ENCODE assay signal across 8 cellular contexts in the genomic region with DNA sequence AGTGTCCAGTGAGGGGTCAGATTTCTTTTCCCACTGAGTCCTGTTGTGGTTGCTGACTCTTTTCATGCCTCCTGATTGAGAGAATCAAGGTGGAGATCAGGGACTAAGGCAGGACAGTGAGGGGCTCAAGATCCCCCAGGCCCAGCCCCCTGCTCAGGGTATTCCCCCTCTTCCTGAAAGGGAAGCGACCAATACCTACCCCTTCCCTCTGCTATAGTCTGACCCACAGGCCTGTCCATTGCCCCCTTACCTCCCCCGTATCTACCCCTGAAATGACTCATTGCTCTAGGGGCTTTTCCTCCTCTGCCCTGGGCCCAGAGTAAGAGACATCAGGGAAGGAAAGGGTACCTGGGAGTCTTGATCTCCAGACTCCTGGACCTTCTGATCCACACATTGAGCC.
"Had no signal": no experiment of that assay in that cellular context is flagged by ENCODE, and none has a peak within 500 bp of the region (broad histone marks: within the 10 kb centered on the region; RNA-seq: fewer than 3 reads in every experiment).

No MANE protein-coding gene starts in this region.

- H3K27ac ChIP-seq: GM23248 had no signal

- H3K4me1 Mint-ChIP-seq: GM23338, H9 had no signal

- DNase-seq: GM23248, GOT3, H9, HCEC 1CT, HFFc6 had no signal

- H3K9me3 ChIP-seq: HAP-1 had no signal

- H3K4me3 Mint-ChIP-seq: GM23338, H9, HFFc6 had no signal

- ATAC-seq: GM23338, HCT116 had no signal

- H3K36me3 ChIP-seq: HAP-1 had no signal

- H3K4me3 ChIP-seq: GM23248, GM23338, HAP-1 had no signal

- H3K27ac Mint-ChIP-seq: GM23338, H9, HFFc6 had no signal

- H3K4me1 ChIP-seq: HAP-1 had no signal
